Comparison of ENCODE assay signal across 8 cellular contexts in the genomic region with DNA sequence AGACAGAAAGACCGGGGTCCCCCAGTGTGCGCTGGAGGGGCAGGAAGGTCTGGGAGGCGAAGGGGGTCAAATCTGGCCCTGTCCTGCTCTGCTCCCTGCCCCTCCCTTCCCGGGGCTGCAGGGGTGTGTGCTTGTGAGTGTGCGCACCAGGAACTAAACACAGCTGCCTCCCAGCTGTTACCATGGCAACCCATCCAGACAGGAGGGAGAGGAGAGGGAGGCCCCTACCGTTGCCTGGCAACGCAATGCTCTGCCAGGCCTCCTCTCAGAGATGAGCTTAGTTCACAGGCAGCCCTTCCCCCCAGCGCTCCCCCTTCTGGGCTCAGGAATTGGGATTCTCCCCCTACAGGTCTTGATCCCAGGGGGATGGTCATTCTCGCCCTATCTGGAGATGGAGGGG. TPM values are rescaled to one million over a fixed set of nuclear protein-coding genes. Genes with fewer than 3 reads are reported as not detected.
DNase-seq lines count a peak whose midpoint lies in the region; ATAC-seq, FAIRE-seq and TF ChIP-seq lines count a peak whose summit lies in the region.

No MANE protein-coding gene starts in this region.

- H3K4me3 ChIP-seq in fibroblast of mammary gland (ENCODE audit: control insufficient read depth, low read depth, low read length), result no peak overlapping the region
- H3K4me3 ChIP-seq in retinal pigment epithelial cell (ENCODE audit: low read length), result no peak overlapping the region

- ATAC-seq in HG02763 (IDR thresholded peaks at IDR 0.05; ENCODE audit: unreplicated experiment) (no peak), GM18873 (IDR thresholded peaks at IDR 0.05; ENCODE audit: low FRiP score, unreplicated experiment) (no peak)

- peak; percentile 88 for FAIRE-seq in GM12891 (lab: Jason Lieb, UNC)

- TF ChIP-seq CTCF in fibroblast of mammary gland (conservative IDR thresholded peaks at IDR 0.05; ENCODE audit: control insufficient read depth, insufficient read depth, low read depth, low read length), result no peak
- TF ChIP-seq CTCF in retinal pigment epithelial cell (conservative IDR thresholded peaks at IDR 0.05; ENCODE audit: low read depth, low read length), result no peak

- TF ChIP-seq POLR2A in GM12891 (IDR thresholded peaks at IDR 0.05; ENCODE audit: low read depth, low read length), result no peak

- peak; percentile 83 for DNase-seq in A172 (ENCODE audit: low spot score)
- peak; percentile 94 for DNase-seq in GM12891 (ENCODE audit: insufficient read length, low spot score)
- DNase-seq in NCI-H2029 (lab: John Stamatoyannopoulos, UW), result peak; percentile 98
- peak; percentile 57 to 67 for DNase-seq in SW 1271 (lab: John Stamatoyannopoulos, UW)
- DNase-seq in fibroblast of mammary gland (ENCODE audit: low read depth), result peak; percentile 83
- DNase-seq in retinal pigment epithelial cell (ENCODE audit: low read depth), result peak; percentile 77

TF ChIP-seq in GM12891, 5 proteins besides CTCF, POLR2A, EP300 and RAD21:
- TF ChIP-seq TAF1 (IDR thresholded peaks at IDR 0.05; ENCODE audit: low read depth, low read length), result no peak
- no peak for TF ChIP-seq POU2F2 (IDR thresholded peaks at IDR 0.05; ENCODE audit: low read depth, low read length)
- no peak for TF ChIP-seq PAX5 (IDR thresholded peaks at IDR 0.05; ENCODE audit: insufficient read depth, low read length, severe bottlenecking)
- no peak for TF ChIP-seq POLR2AphosphoS5 (IDR thresholded peaks at IDR 0.05; ENCODE audit: low read depth, low read length)
- TF ChIP-seq SPI1 (IDR thresholded peaks at IDR 0.05; ENCODE audit: low read depth, low read length), result no peak

RNA-seq across cellular contexts. Expression of gene NYAP1, which starts 6.1 kb away (rescaled TPM):
- total RNA-seq in A172 (2014; rRNA removed; shearing (Covaris generic)), result 0.07 TPM in 1 of 2 replicates, not detected in the other
- 0.22 TPM for polyA plus RNA-seq in GM12891 (2012; ENCODE audit: low read depth, missing spikeins)

RNA-seq across cellular contexts. Expression of gene TSC22D4, which starts 10.8 kb away (rescaled TPM):
- total RNA-seq in A172 (2014; rRNA removed; shearing (Covaris generic)), result 26.6 and 32.6 TPM in 2 replicates
- polyA plus RNA-seq in GM12891 (2012; ENCODE audit: low read depth, missing spikeins), result 39.4 TPM

RNA-seq across cellular contexts. Expression of gene SPACDR, which starts 25.8 kb away (rescaled TPM):
- total RNA-seq in A172 (2014; rRNA removed; shearing (Covaris generic)), result 0.60 and 8.3 TPM in 2 replicates
- polyA plus RNA-seq in GM12891 (2012; ENCODE audit: low read depth, missing spikeins), result 1.3 TPM

RNA-seq across cellular contexts. Expression of gene AGFG2, which starts 49.2 kb away (rescaled TPM):
- total RNA-seq in A172 (2014; rRNA removed; shearing (Covaris generic)), result 6.8 and 8.8 TPM in 2 replicates
- polyA plus RNA-seq in GM12891 (2012; ENCODE audit: low read depth, missing spikeins), result 40.0 TPM

RNA-seq across cellular contexts. Expression of gene PPP1R35, which starts 53.5 kb away (rescaled TPM):
- 55.0 and 67.7 TPM in 2 replicates for total RNA-seq in A172 (2014; rRNA removed; shearing (Covaris generic))
- 33.4 TPM for polyA plus RNA-seq in GM12891 (2012; ENCODE audit: low read depth, missing spikeins)
